ENCODE assay signal across 11 cellular contexts in genomic region chr5:72380491-72381274, GRCh38.
DNase-seq lines count a peak whose midpoint lies in the region; ATAC-seq, FAIRE-seq and TF ChIP-seq lines count a peak whose summit lies in the region.
"Had no signal": no experiment of that assay in that cellular context is flagged by ENCODE, and none has a peak within 500 bp of the region (broad histone marks: within the 10 kb centered on the region; RNA-seq: fewer than 3 reads in every experiment).

No MANE protein-coding gene starts in this region.

- TF ChIP-seq CTCF in K562 (IDR thresholded peaks at IDR 0.05 in 2 of 3, conservative IDR thresholded peaks at IDR 0.05 in 1 of 3; ENCODE audit: insufficient read depth in 2 of 3, low read depth in 1 of 3, low read length in 3 of 3), result no peak

- peaks cover 13 to 18% of the 10 kb centered on the region in 2 experiments; a peak in 3 of 5 replicates for H3K27me3 ChIP-seq in K562 (ENCODE audit: control insufficient read depth in 2 of 2, insufficient read depth in 2 of 2, low read length in 2 of 2)

- no peak for TF ChIP-seq EP300 in K562 (IDR thresholded peaks at IDR 0.05; ENCODE audit: low read length)

- 22% methylated on average over 7 of the region's 7 CpGs for WGBS in K562 (ENCODE audit: insufficient coverage, low coverage, missing lambda C conversion rate)

- no peaks in the 10 kb centered on the region for H3K9me3 ChIP-seq in K562 (replicated peaks; ENCODE audit: control insufficient read depth, insufficient read depth, low read depth, low read length)

- FAIRE-seq in K562 (lab: Jason Lieb, UNC), result no peak

- no peak for TF ChIP-seq RAD21 in K562 (CRISPR knock-in tag; conservative IDR thresholded peaks at IDR 0.05 in 1 of 2, IDR thresholded peaks at IDR 0.05 in 1 of 2)

- H2AFZ ChIP-seq in K562 (ENCODE audit: low read depth, low read length), result no peak overlapping the region

- BruUV-seq in K562 (replicated peaks; lab: Mats Ljungman, UMichigan), result no TSS peak

- intact Hi-C loops in K562 (cut with micrococcal nuclease), result no loop called here
- intact Hi-C loops in left colon (cut with DNase I, micrococcal nuclease), result no loop called here

- H3K4me2 ChIP-seq in K562 (ENCODE audit: insufficient read depth, low read length), result no peak overlapping the region

- no peak overlapping the region for H3K4me3 ChIP-seq in K562
- no peak overlapping the region for H3K4me3 ChIP-seq in skin epidermis

- H3K27ac ChIP-seq in K562 (ENCODE audit: extremely low read depth, low read depth, low read length), result no peak overlapping the region
- H3K27ac ChIP-seq in skin epidermis, result peak overlapping the region in 12 of 21 experiments; percentile 2 to 74 (median 40)
- H3K27ac ChIP-seq: HL-60 had no signal

- POLR2A ChIA-PET in K562 (lab: Yijun Ruan, JAX), result interaction anchor here (1.2 kb wide), 1 partner anchor 38 kb away, joined by 3 read pairs; no protein-coding TSS in a partner anchor

- DNase-seq in KBM-7 (peak; percentile 61), K562 (ENCODE audit: extremely low read depth in 1 of 4, low spot score in 3 of 4) (no peak), T-helper 1 cell (no peak), left colon (no peak), anterior cingulate cortex (lab: John Stamatoyannopoulos, UW) (no peak)
- DNase-seq: NCI-H1930; stimulated activated CD4-positive, alpha-beta T cell treated with anti-CD3 and anti-CD28 coated beads, Interleukin-15, amount 100 ng/mL, for 24 hours had no signal

- no peaks in the 10 kb centered on the region; the same call in 1 of the 2 replicates for H4K20me1 ChIP-seq in K562 (replicated peaks; ENCODE audit: control insufficient read depth, insufficient read depth, low read length)

- CTCF ChIA-PET in K562 (lab: Yijun Ruan, JAX; ENCODE audit: low intra/inter-chr PET ratio), result no interaction called here

- no peaks in the 10 kb centered on the region; a peak in 1 of 5 replicates for H3K4me1 ChIP-seq in K562 (replicated peaks in 1 of 2; ENCODE audit: control insufficient read depth in 2 of 2, insufficient read depth in 2 of 2, low read length in 2 of 2)

- no peaks in the 10 kb centered on the region for H3K9me1 ChIP-seq in K562 (ENCODE audit: control insufficient read depth, insufficient read depth, low read length)

- ATAC-seq in GM18858 (IDR thresholded peaks at IDR 0.05; ENCODE audit: unreplicated experiment) (peak; percentile 51), K562 (no peak), left colon (no peak), GM18520 (IDR thresholded peaks at IDR 0.05; ENCODE audit: unreplicated experiment) (no peak)

- H3K36me3 ChIP-seq in K562 (ENCODE audit: control insufficient read depth, insufficient read depth, low read length), result no peaks in the 10 kb centered on the region

- TF ChIP-seq POLR2A in K562 (conservative IDR thresholded peaks at IDR 0.05), result no peak

- in situ Hi-C loops in KBM-7 (cut with MboI; ENCODE audit: low pct_unique_long_range_greater_than_20kb, low sequenced_read_pairs) (no loop called here), K562 (cut with MboI) (no loop called here)

- H3K9ac ChIP-seq in K562 (ENCODE audit: insufficient read depth in 1 of 2, low read depth in 2 of 2, low read length in 2 of 2), result no peak overlapping the region

- H3K79me2 ChIP-seq in K562 (ENCODE audit: control insufficient read depth, insufficient read depth, low read length), result no peaks in the 10 kb centered on the region

TF ChIP-seq in K562, 482 proteins besides CTCF, POLR2A, EP300 and RAD21:
- TF ChIP-seq FUS (optimal IDR thresholded peaks at IDR 0.05; ENCODE audit: low read depth, low read length) (no peak), SPI1 (IDR thresholded peaks at IDR 0.05; ENCODE audit: borderline replicate concordance, low read depth, low read length) (peak; percentile 19; the same call in 1 of the 2 replicates)
